In genomic region chr12:71166280-71166679, GRCh38 we compare ENCODE assay signal across 35 cellular contexts. TPM values are rescaled to one million over a fixed set of nuclear protein-coding genes. Genes with fewer than 3 reads are reported as not detected.
"Had no signal": no experiment of that assay in that cellular context is flagged by ENCODE, and none has a peak within 500 bp of the region (broad histone marks: within the 10 kb centered on the region; RNA-seq: fewer than 3 reads in every experiment).

No MANE protein-coding gene starts in this region.

- H3K27ac ChIP-seq: breast epithelium, KMS-11, WERI-Rb-1 had no signal

- H3K9ac ChIP-seq: KMS-11 had no signal

- H3K4me2 ChIP-seq: KMS-11 had no signal

- H3K36me3 ChIP-seq: breast epithelium, Peyer's patch, WERI-Rb-1 had no signal

- H3K9me3 Mint-ChIP-seq: activated naive CD4-positive, alpha-beta T cell treated with anti-CD3 and anti-CD28 coated beads, Interleukin-2, amount 50 U/mL, for 24 hours had no signal

- H3K27me3 ChIP-seq: body of pancreas, breast epithelium, Peyer's patch had no signal

- H3K27ac Mint-ChIP-seq: activated CD4-positive, alpha-beta memory T cell treated with anti-CD3 and anti-CD28 coated beads, Interleukin-2, amount 10 ng/mL, durations not matched to agents 7 days and 5 days; activated CD8-positive, alpha-beta memory T cell treated with anti-CD3 and anti-CD28 coated beads, Interleukin-2, amount 10 ng/mL, durations not matched to agents 7 days and 5 days; activated naive CD4-positive, alpha-beta T cell treated with anti-CD3 and anti-CD28 coated beads, Interleukin-2, amount 50 U/mL, for 24 hours; activated naive CD8-positive, alpha-beta T cell treated with anti-CD3 and anti-CD28 coated beads, Interleukin-2, amount 10 ng/mL, durations not matched to agents 7 days and 5 days; activated T-helper 2 cell treated with anti-CD3 and anti-CD28 coated beads, Interferon-gamma antibody, Interleukin-2, Interleukin-4, amounts not matched to agents 10 μg/mL and 5 μg/mL and 100 μg/mL, durations not matched to agents 14 hours and 24 hours and 36 hours had no signal

- H3K4me1 ChIP-seq: breast epithelium had no signal

- H3K4me1 Mint-ChIP-seq: activated CD4-positive, alpha-beta memory T cell treated with anti-CD3 and anti-CD28 coated beads, Interleukin-2, amount 10 ng/mL, durations not matched to agents 7 days and 5 days; activated CD8-positive, alpha-beta memory T cell treated with anti-CD3 and anti-CD28 coated beads, Interleukin-2, amount 10 ng/mL, durations not matched to agents 7 days and 5 days; activated naive CD4-positive, alpha-beta T cell treated with anti-CD3 and anti-CD28 coated beads, Interleukin-2, amount 50 U/mL, for 24 hours; activated naive CD8-positive, alpha-beta T cell treated with anti-CD3 and anti-CD28 coated beads, Interleukin-2, amount 10 ng/mL, durations not matched to agents 7 days and 5 days had no signal

- H3K9me3 ChIP-seq: body of pancreas, Peyer's patch had no signal

- H3K4me3 Mint-ChIP-seq: activated CD4-positive, alpha-beta memory T cell treated with anti-CD3 and anti-CD28 coated beads, Interleukin-2, amount 10 ng/mL, durations not matched to agents 7 days and 5 days; activated CD8-positive, alpha-beta memory T cell treated with anti-CD3 and anti-CD28 coated beads, Interleukin-2, amount 10 ng/mL, durations not matched to agents 7 days and 5 days; activated naive CD4-positive, alpha-beta T cell treated with anti-CD3 and anti-CD28 coated beads, Interleukin-2, amount 50 U/mL, for 24 hours; activated naive CD8-positive, alpha-beta T cell treated with anti-CD3 and anti-CD28 coated beads, Interleukin-2, amount 10 ng/mL, durations not matched to agents 7 days and 5 days had no signal

- H3K4me3 ChIP-seq: body of pancreas, breast epithelium, Peyer's patch had no signal

- DNase-seq: activated CD4-positive, alpha-beta memory T cell treated with anti-CD3 and anti-CD28 coated beads, Interleukin-2, amount 10 ng/mL, durations not matched to agents 7 days and 5 days; activated CD4-positive, alpha-beta T cell treated with anti-CD3 and anti-CD28 coated beads for 1 hour; activated CD4-positive, alpha-beta T cell treated with anti-CD3 and anti-CD28 coated beads for 48 hours; activated CD4-positive, CD25-positive, alpha-beta regulatory T cell; activated CD8-positive, alpha-beta memory T cell treated with anti-CD3 and anti-CD28 coated beads for 24 hours; activated CD8-positive, alpha-beta memory T cell treated with anti-CD3 and anti-CD28 coated beads, Interleukin-2, amount 10 ng/mL, durations not matched to agents 7 days and 5 days; activated CD8-positive, alpha-beta memory T cell treated with anti-CD3 and anti-CD28 coated beads, Interleukin-2, amount 50 U/mL, for 48 hours; activated gamma-delta T cell; activated naive CD4-positive, alpha-beta T cell treated with Interleukin-2 at 50 U/mL for 16 hours; activated naive CD8-positive, alpha-beta T cell treated with anti-CD3 and anti-CD28 coated beads, Interleukin-2, amount 10 ng/mL, durations not matched to agents 7 days and 5 days; activated T-cell treated with anti-CD3 and anti-CD28 coated beads, Interleukin-2, amount 50 U/mL, for 48 hours; body of pancreas; caudate nucleus; MM.1S; MV-4-11; NCI-H1092; NCI-H1436 treated with DMSO at 0.1 percent for 48 hours; NCI-H1694 treated with DMSO at 0.1 percent for 48 hours; NCI-H2029; NCI-H345; NCI-H524 treated with DMSO at 0.1 percent for 48 hours; NK-92 treated with Interleukin-12 subunit alpha and Interleukin-12 subunit beta, amount 100 ng/mL, for 24 hours; PC-3; Peyer's patch; RPMI8226; SW 1271; T-helper 1 cell; T-helper 2 cell; T-helper 9 cell; WERI-Rb-1 had no signal

- H3K27me3 Mint-ChIP-seq: activated CD4-positive, alpha-beta memory T cell treated with anti-CD3 and anti-CD28 coated beads, Interleukin-2, amount 10 ng/mL, durations not matched to agents 7 days and 5 days; activated CD8-positive, alpha-beta memory T cell treated with anti-CD3 and anti-CD28 coated beads, Interleukin-2, amount 10 ng/mL, durations not matched to agents 7 days and 5 days; activated naive CD4-positive, alpha-beta T cell treated with anti-CD3 and anti-CD28 coated beads, Interleukin-2, amount 50 U/mL, for 24 hours; activated naive CD8-positive, alpha-beta T cell treated with anti-CD3 and anti-CD28 coated beads, Interleukin-2, amount 10 ng/mL, durations not matched to agents 7 days and 5 days had no signal

- FAIRE-seq: astrocyte had no signal

- H3K36me3 Mint-ChIP-seq: activated CD8-positive, alpha-beta memory T cell treated with anti-CD3 and anti-CD28 coated beads, Interleukin-2, amount 10 ng/mL, durations not matched to agents 7 days and 5 days; activated naive CD8-positive, alpha-beta T cell treated with anti-CD3 and anti-CD28 coated beads, Interleukin-2, amount 10 ng/mL, durations not matched to agents 7 days and 5 days had no signal

- ATAC-seq: activated CD8-positive, alpha-beta memory T cell treated with anti-CD3 and anti-CD28 coated beads, Interleukin-2, amount 10 ng/mL, durations not matched to agents 7 days and 5 days; body of pancreas; PC-3 had no signal

RNA-seq across cellular contexts. Expression of gene TSPAN8, which starts 8.5 kb away (rescaled TPM):
- total RNA-seq: activated CD4-positive, alpha-beta memory T cell treated with anti-CD3 and anti-CD28 coated beads, Interleukin-2, amount 10 ng/mL, durations not matched to agents 7 days and 5 days; activated CD8-positive, alpha-beta memory T cell treated with anti-CD3 and anti-CD28 coated beads, Interleukin-2, amount 10 ng/mL, durations not matched to agents 7 days and 5 days; activated naive CD8-positive, alpha-beta T cell treated with anti-CD3 and anti-CD28 coated beads, Interleukin-2, amount 10 ng/mL, durations not matched to agents 7 days and 5 days; activated T-helper 2 cell treated with anti-CD3 and anti-CD28 coated beads, Interferon-gamma antibody, Interleukin-2, Interleukin-4, amounts not matched to agents 10 μg/mL and 5 μg/mL and 100 μg/mL, durations not matched to agents 14 hours and 24 hours and 36 hours; astrocyte had no signal
